12 cellular contexts compared by ENCODE assay signal in the genomic region with DNA sequence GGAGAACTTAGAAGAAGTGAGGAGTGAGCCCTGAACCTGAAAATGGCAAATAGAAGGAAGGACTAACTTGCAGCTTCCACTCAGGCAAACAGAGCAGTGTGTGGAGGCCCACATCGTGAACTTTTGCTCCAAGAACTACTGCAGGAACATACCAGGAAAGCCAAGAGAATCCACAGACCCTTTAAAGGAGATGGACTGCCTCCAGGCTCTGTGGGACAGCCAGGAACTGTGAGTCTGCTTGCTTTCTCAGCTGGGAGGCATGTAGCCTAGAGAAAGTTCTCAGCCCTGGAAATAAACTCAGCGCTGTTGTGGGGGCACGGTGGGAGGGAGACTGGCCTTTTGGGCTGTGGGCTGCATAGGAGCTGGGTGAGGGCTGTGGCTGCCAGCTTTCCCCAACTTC.
DNase-seq lines count a peak whose midpoint lies in the region; ATAC-seq and TF ChIP-seq lines count a peak whose summit lies in the region.
"Had no signal": no experiment of that assay in that cellular context is flagged by ENCODE, and none has a peak within 500 bp of the region (broad histone marks: within the 10 kb centered on the region; RNA-seq: fewer than 3 reads in every experiment).

No MANE protein-coding gene starts in this region.

- peaks cover 16% of the 10 kb centered on the region for H3K9me3 Mint-ChIP-seq in WTC11

- intact Hi-C loops in prostate gland (cut with DNase I) = no loop called here
- intact Hi-C loops in left lung (cut with DNase I) = no loop called here

- H3K27me3 ChIP-seq in AG04450 (ENCODE audit: control insufficient read depth, insufficient read depth, low read length) (no peaks in the 10 kb centered on the region), adipocyte (replicated peaks; ENCODE audit: control insufficient read depth, insufficient read depth, low read length) (no peaks in the 10 kb centered on the region), prostate gland (replicated peaks; ENCODE audit: insufficient read depth) (no peaks in the 10 kb centered on the region), left lung (no peaks in the 10 kb centered on the region)

- ATAC-seq in WTC11 (no peak), left lung (no peak)
- ATAC-seq: activated naive CD4-positive, alpha-beta T cell treated with anti-CD3 and anti-CD28 coated beads, Interleukin-2, amount 50 U/mL, for 72 hours had no signal

- CTCF ChIA-PET in AG04450 (lab: Charles Lee) (interaction anchor here (1.2 to 1.6 kb wide), 2 partner anchors 10 to 124 kb away, joined by 4 to 5 read pairs; no protein-coding TSS in a partner anchor), WTC11 (lab: Charles Lee) (interaction anchor here (1.9 kb wide), 1 partner anchor 124 kb away, joined by 7 read pairs; no protein-coding TSS in a partner anchor)

- H3K27ac ChIP-seq in AG04450 (ENCODE audit: low read depth, low read length) = peak overlapping the region; percentile 47
- H3K27ac ChIP-seq in prostate gland = peak overlapping the region in 1 of 2 donors; percentile 16
- no peak overlapping the region for H3K27ac ChIP-seq in left lung
- H3K27ac ChIP-seq: WERI-Rb-1 had no signal

- no peak overlapping the region for H3K4me3 ChIP-seq in AG04450 (ENCODE audit: low read depth, low read length)
- peak overlapping the region; percentile 9 for H3K4me3 ChIP-seq in adipocyte (ENCODE audit: low read length)
- no peak overlapping the region for H3K4me3 ChIP-seq in prostate gland
- no peak overlapping the region for H3K4me3 ChIP-seq in left lung

- H3K9ac ChIP-seq in adipocyte (ENCODE audit: low read length) = peak overlapping the region; percentile 17

- peaks cover 2% of the 10 kb centered on the region; the same call in 1 of the 2 replicates for H3K36me3 Mint-ChIP-seq in WTC11
- H3K36me3 Mint-ChIP-seq: activated naive CD4-positive, alpha-beta T cell treated with anti-CD3 and anti-CD28 coated beads, Interleukin-2, amount 50 U/mL, for 72 hours had no signal

- POLR2A ChIA-PET in AG04450 (lab: Yijun Ruan, JAX) (interaction anchor here (1.1 kb wide), 1 partner anchor 10 kb away, joined by 4 read pairs; no protein-coding TSS in a partner anchor), WTC11 (lab: Charles Lee) (no interaction called here)

- TF ChIP-seq CTCF in AG04450 (IDR thresholded peaks at IDR 0.05; ENCODE audit: low read depth, low read length) = no peak
- TF ChIP-seq CTCF in prostate gland (IDR thresholded peaks at IDR 0.05) = no peak
- TF ChIP-seq CTCF in WTC11 (IDR thresholded peaks at IDR 0.05) = no peak
- no peak for TF ChIP-seq CTCF in left lung (IDR thresholded peaks at IDR 0.05)

- H3K4me1 Mint-ChIP-seq in WTC11 = peaks cover 6% of the 10 kb centered on the region

- H3K27ac Mint-ChIP-seq in WTC11 = no peak overlapping the region
- H3K27ac Mint-ChIP-seq: activated naive CD4-positive, alpha-beta T cell treated with anti-CD3 and anti-CD28 coated beads, Interleukin-2, amount 50 U/mL, for 72 hours had no signal

- peaks cover 23% of the 10 kb centered on the region for H3K4me1 ChIP-seq in adipocyte (ENCODE audit: control insufficient read depth, insufficient read depth, low read length)
- H3K4me1 ChIP-seq in prostate gland (replicated peaks) = no peaks in the 10 kb centered on the region
- peaks cover 0 to 4% of the 10 kb centered on the region in 2 donors for H3K4me1 ChIP-seq in left lung

- WGBS in prostate gland = 63% methylated on average over 3 of the region's 3 CpGs

- no peak overlapping the region for H3K4me3 Mint-ChIP-seq in WTC11

- H3K36me3 ChIP-seq in adipocyte (ENCODE audit: control insufficient read depth, insufficient read depth, low read length, severe bottlenecking) (no peaks in the 10 kb centered on the region), prostate gland (no peaks in the 10 kb centered on the region), left lung (no peaks in the 10 kb centered on the region)
- H3K36me3 ChIP-seq: WERI-Rb-1 had no signal

- H3K27me3 Mint-ChIP-seq in WTC11 (ENCODE audit: low read depth) = no peaks in the 10 kb centered on the region

- DNase-seq in AG04450 (ENCODE audit: low read depth, low spot score) (peak; percentile 27), adipocyte (ENCODE audit: low read depth) (peak; percentile 77), fibroblast of peridontal ligament (ENCODE audit: extremely low read depth) (peak; percentile 76), non-pigmented ciliary epithelial cell (ENCODE audit: low read depth) (peak; percentile 34), prostate gland (ENCODE audit: low spot score) (no peak), WTC11 (ENCODE audit: low spot score) (no peak), left lung (no peak)
- DNase-seq in stimulated activated CD4-positive, alpha-beta T cell treated with anti-CD3 and anti-CD28 coated beads, Interleukin-4, amount 100 ng/mL, for 1 hour = no peak
- DNase-seq: dermis blood vessel endothelial cell; stimulated activated CD4-positive, alpha-beta T cell treated with anti-CD3 and anti-CD28 coated beads, Interleukin-12 subunit alpha, Interleukin-12 subunit beta, amount 100 ng/mL, for 4 hours; WERI-Rb-1 had no signal

- TF ChIP-seq POLR2A in prostate gland (IDR thresholded peaks at IDR 0.05) = no peak

- H3K9me3 ChIP-seq in AG04450 (ENCODE audit: control insufficient read depth, insufficient read depth, low read length) (no peaks in the 10 kb centered on the region), adipocyte (ENCODE audit: control insufficient read depth, low read length) (no peaks in the 10 kb centered on the region), prostate gland (no peaks in the 10 kb centered on the region), left lung (peaks cover 0 to 2% of the 10 kb centered on the region in 2 donors)

TF ChIP-seq in WTC11, 78 proteins besides CTCF, POLR2A, EP300 and RAD21:
- TF ChIP-seq ZNF219 (CRISPR knock-in tag; IDR thresholded peaks at IDR 0.05; ENCODE audit: borderline replicate concordance) = no peak
- TF ChIP-seq ATF1 (CRISPR knock-in tag; IDR thresholded peaks at IDR 0.05) = no peak
- TF ChIP-seq, protein P1, sequence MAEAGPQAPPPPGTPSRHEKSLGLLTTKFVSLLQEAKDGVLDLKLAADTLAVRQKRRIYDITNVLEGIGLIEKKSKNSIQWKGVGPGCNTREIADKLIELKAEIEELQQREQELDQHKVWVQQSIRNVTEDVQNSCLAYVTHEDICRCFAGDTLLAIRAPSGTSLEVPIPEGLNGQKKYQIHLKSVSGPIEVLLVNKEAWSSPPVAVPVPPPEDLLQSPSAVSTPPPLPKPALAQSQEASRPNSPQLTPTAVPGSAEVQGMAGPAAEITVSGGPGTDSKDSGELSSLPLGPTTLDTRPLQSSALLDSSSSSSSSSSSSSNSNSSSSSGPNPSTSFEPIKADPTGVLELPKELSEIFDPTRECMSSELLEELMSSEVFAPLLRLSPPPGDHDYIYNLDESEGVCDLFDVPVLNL (CRISPR knock-in tag; IDR thresholded peaks at IDR 0.05; ENCODE audit: borderline replicate concordance, low read depth) = no peak
- TF ChIP-seq TEAD4 (CRISPR knock-in tag; IDR thresholded peaks at IDR 0.05) = no peak
- TF ChIP-seq ZNF263 (CRISPR knock-in tag; IDR thresholded peaks at IDR 0.05; ENCODE audit: low read depth) = no peak
- TF ChIP-seq, protein P2, sequence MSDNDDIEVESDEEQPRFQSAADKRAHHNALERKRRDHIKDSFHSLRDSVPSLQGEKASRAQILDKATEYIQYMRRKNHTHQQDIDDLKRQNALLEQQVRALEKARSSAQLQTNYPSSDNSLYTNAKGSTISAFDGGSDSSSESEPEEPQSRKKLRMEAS (CRISPR knock-in tag; IDR thresholded peaks at IDR 0.05) = no peak
- TF ChIP-seq, protein P3, sequence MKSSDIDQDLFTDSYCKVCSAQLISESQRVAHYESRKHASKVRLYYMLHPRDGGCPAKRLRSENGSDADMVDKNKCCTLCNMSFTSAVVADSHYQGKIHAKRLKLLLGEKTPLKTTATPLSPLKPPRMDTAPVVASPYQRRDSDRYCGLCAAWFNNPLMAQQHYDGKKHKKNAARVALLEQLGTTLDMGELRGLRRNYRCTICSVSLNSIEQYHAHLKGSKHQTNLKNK (CRISPR knock-in tag; IDR thresholded peaks at IDR 0.05) = no peak
- no peak for TF ChIP-seq GRHL2 (CRISPR knock-in tag; IDR thresholded peaks at IDR 0.05; ENCODE audit: insufficient replicate concordance, severe bottlenecking)
- no peak for TF ChIP-seq SMAD4 (CRISPR knock-in tag; IDR thresholded peaks at IDR 0.05)
TF ChIP-seq in WTC11: peak in this region for 0.

Comparison
In these comparisons a context has a peak if more than half of its experiments do, and no peak if none do; other contexts are left out.
1. DNase-seq: peak in AG04450 (single experiment), adipocyte (single experiment), fibroblast of peridontal ligament (single experiment) and non-pigmented ciliary epithelial cell (single experiment); none in prostate gland (single experiment), WTC11 (single experiment), left lung (0 of 2) and stimulated activated CD4-positive, alpha-beta T cell treated with anti-CD3 and anti-CD28 coated beads, Interleukin-4, amount 100 ng/mL, for 1 hour (single experiment).